Comparison of ENCODE assay signal across 9 cellular contexts in genomic region chr2:163345795-163346573, GRCh38.
A peak's percentile ranks its signal among the peaks of the same experiment; 100 is the strongest.
DNase-seq lines count a peak whose midpoint lies in the region; ATAC-seq, FAIRE-seq and TF ChIP-seq lines count a peak whose summit lies in the region.
"Had no signal": no experiment of that assay in that cellular context is flagged by ENCODE, and none has a peak within 500 bp of the region (broad histone marks: within the 10 kb centered on the region; RNA-seq: fewer than 3 reads in every experiment).

No MANE protein-coding gene starts in this region.

- no peaks in the 10 kb centered on the region for H3K9me3 Mint-ChIP-seq in CD4-positive, CD25-positive, alpha-beta regulatory T cell

- FAIRE-seq in GM19239 (lab: Jason Lieb, UNC), result peak; percentile 47

- TF ChIP-seq CTCF in ascending aorta (IDR thresholded peaks at IDR 0.05), result peak; percentile 53 to 88 (median 84)

- H3K4me1 Mint-ChIP-seq in CD4-positive, CD25-positive, alpha-beta regulatory T cell, result no peaks in the 10 kb centered on the region

- ATAC-seq in CD4-positive, CD25-positive, alpha-beta regulatory T cell (ENCODE audit: low read depth in 2 of 2), result no peak
- peak; percentile 82 for ATAC-seq in HG03175 (IDR thresholded peaks at IDR 0.05; ENCODE audit: unreplicated experiment)
- peak; percentile 36 for ATAC-seq in left colon
- peak; percentile 47 for ATAC-seq in aorta (ENCODE audit: low FRiP score)

- no peaks in the 10 kb centered on the region for H3K27me3 ChIP-seq in CD4-positive, CD25-positive, alpha-beta regulatory T cell (ENCODE audit: control insufficient read depth, insufficient read depth, low read length)
- H3K27me3 ChIP-seq in ascending aorta (no peaks in the 10 kb centered on the region), aorta (ENCODE audit: control insufficient read depth in 1 of 2, insufficient read depth in 2 of 2, low read length in 1 of 2) (no peaks in the 10 kb centered on the region)
- H3K27me3 ChIP-seq: SJSA1 had no signal

- no peak overlapping the region for H3K4me3 ChIP-seq in CD4-positive, CD25-positive, alpha-beta regulatory T cell (ENCODE audit: low read depth, low read length)
- H3K4me3 ChIP-seq in ascending aorta, result no peak overlapping the region
- no peak overlapping the region for H3K4me3 ChIP-seq in aorta (ENCODE audit: low read length in 2 of 2)
- H3K4me3 ChIP-seq: SJSA1 had no signal

- no peaks in the 10 kb centered on the region for H3K36me3 Mint-ChIP-seq in CD4-positive, CD25-positive, alpha-beta regulatory T cell

- 2 to 4% methylated on average over 6 of the region's 6 CpGs for WGBS in aorta, 2 donors

- H3K27ac ChIP-seq in CD4-positive, CD25-positive, alpha-beta regulatory T cell (ENCODE audit: insufficient read depth, low read length, poor library complexity, severe bottlenecking), result peak overlapping the region; percentile 14
- H3K27ac ChIP-seq in ascending aorta (no peak overlapping the region), aorta (ENCODE audit: low read depth in 1 of 2, low read length in 2 of 2) (no peak overlapping the region)
- H3K27ac ChIP-seq: SJSA1 had no signal

- no peaks in the 10 kb centered on the region for H3K4me1 ChIP-seq in CD4-positive, CD25-positive, alpha-beta regulatory T cell (ENCODE audit: control insufficient read depth, insufficient read depth, low read length, poor library complexity, severe bottlenecking)
- peaks cover 3 to 21% of the 10 kb centered on the region in 2 donors for H3K4me1 ChIP-seq in ascending aorta
- H3K4me1 ChIP-seq in aorta (ENCODE audit: control insufficient read depth in 1 of 2, insufficient read depth in 2 of 2, low read length in 2 of 2), result peaks cover 0 to 3% of the 10 kb centered on the region in 2 donors
- H3K4me1 ChIP-seq: SJSA1 had no signal

- no peaks in the 10 kb centered on the region for H3K9me3 ChIP-seq in CD4-positive, CD25-positive, alpha-beta regulatory T cell (ENCODE audit: control insufficient read depth in 2 of 2, low read length in 2 of 2)
- H3K9me3 ChIP-seq in ascending aorta (no peaks in the 10 kb centered on the region), aorta (ENCODE audit: control insufficient read depth, low read length) (no peaks in the 10 kb centered on the region)
- H3K9me3 ChIP-seq: SJSA1 had no signal

- peak in 1 of 3 donors; percentile 23 for DNase-seq in CD4-positive, CD25-positive, alpha-beta regulatory T cell
- peak; percentile 20 for DNase-seq in GM19239 (ENCODE audit: insufficient read length, low spot score)
- peak; percentile 78 for DNase-seq in NCI-H2196 (lab: John Stamatoyannopoulos, UW; ENCODE audit: unreplicated experiment)
- no peak for DNase-seq in ascending aorta (ENCODE audit: low spot score in 2 of 2)
- DNase-seq in left colon, result no peak
- DNase-seq in aorta, result no peak
- DNase-seq in activated naive CD4-positive, alpha-beta T cell treated with anti-CD3 and anti-CD28 coated beads, Interleukin-2, amount 50 U/mL, for 16 hours, result no peak

- H3K4me3 Mint-ChIP-seq in CD4-positive, CD25-positive, alpha-beta regulatory T cell, result no peak overlapping the region

- intact Hi-C loops in ascending aorta (cut with DNase I) (loop anchor here (2.0 to 10.0 kb wide), 5 partner anchors 431 to 1085 kb away; no protein-coding TSS in a partner anchor), left colon (cut with DNase I, micrococcal nuclease) (no loop called here), aorta (cut with DNase I) (loop anchor here (5.0 to 10.0 kb wide), 6 partner anchors 386 to 1086 kb away; no protein-coding TSS in a partner anchor)

- no peaks in the 10 kb centered on the region for H3K27me3 Mint-ChIP-seq in CD4-positive, CD25-positive, alpha-beta regulatory T cell

- H3K36me3 ChIP-seq in CD4-positive, CD25-positive, alpha-beta regulatory T cell (ENCODE audit: control insufficient read depth, insufficient read depth, low read length), result no peaks in the 10 kb centered on the region
- H3K36me3 ChIP-seq in ascending aorta (no peaks in the 10 kb centered on the region), aorta (ENCODE audit: control insufficient read depth in 1 of 2, insufficient read depth in 2 of 2, low read length in 1 of 2) (no peaks in the 10 kb centered on the region)
- H3K36me3 ChIP-seq: SJSA1 had no signal

- no peak overlapping the region for H3K27ac Mint-ChIP-seq in CD4-positive, CD25-positive, alpha-beta regulatory T cell

Comparison
In these comparisons a context has a peak if more than half of its experiments do, and no peak if none do; other contexts are left out.
1. ATAC-seq: peak in HG03175 (single experiment), left colon (single experiment) and aorta (single experiment); none in CD4-positive, CD25-positive, alpha-beta regulatory T cell (0 of 2).
2. DNase-seq: peak in GM19239 (single experiment) and NCI-H2196 (single experiment); none in ascending aorta (0 of 2), left colon (0 of 2), aorta (0 of 2) and activated naive CD4-positive, alpha-beta T cell treated with anti-CD3 and anti-CD28 coated beads, Interleukin-2, amount 50 U/mL, for 16 hours (single experiment).
3. intact Hi-C loops: an anchor here in ascending aorta (2.0 to 10.0 kb wide) and aorta (5.0 to 10.0 kb wide); none called in left colon.